Comparison of ENCODE assay signal across 20 cellular contexts in genomic region chr1:162384601-162385279, GRCh38. TPM values are rescaled to one million over a fixed set of nuclear protein-coding genes. Genes with fewer than 3 reads are reported as not detected.
"Had no signal": no experiment of that assay in that cellular context is flagged by ENCODE, and none has a peak within 500 bp of the region (broad histone marks: within the 10 kb centered on the region; RNA-seq: fewer than 3 reads in every experiment).

No MANE protein-coding gene starts in this region.

- ATAC-seq: activated CD4-positive, CD25-positive, alpha-beta regulatory T cell treated with anti-CD3 and anti-CD28 coated beads, Interleukin-2, amount 50 U/mL, for 24 hours; activated T-helper 17 cell treated with anti-CD3 and anti-CD28 coated beads, Interleukin-2, amount 50 U/mL, for 72 hours; pancreas; stimulated activated naive CD8-positive, alpha-beta T cell treated with anti-CD3 and anti-CD28 coated beads, Interleukin-15, amount 100 ng/mL, for 72 hours had no signal

- H3K36me3 ChIP-seq: pancreas, upper lobe of left lung had no signal

- H3K27ac Mint-ChIP-seq: activated T-helper 17 cell treated with anti-CD3 and anti-CD28 coated beads, Interleukin-2, amount 50 U/mL, for 72 hours had no signal

- H3K4me1 Mint-ChIP-seq: activated T-helper 17 cell treated with anti-CD3 and anti-CD28 coated beads, Interleukin-2, amount 50 U/mL, for 72 hours had no signal

- DNase-seq: activated naive CD4-positive, alpha-beta T cell treated with Interleukin-2 at 50 U/mL for 16 hours; anterior cingulate cortex; hippocampal formation; kidney glomerular epithelial cell; mesendoderm; pancreas; spleen; stimulated activated naive CD8-positive, alpha-beta T cell treated with anti-CD3 and anti-CD28 coated beads, Interleukin-15, amount 100 ng/mL, for 72 hours had no signal

- H3K4me1 ChIP-seq: esophagus muscularis mucosa, pancreas, sigmoid colon had no signal

- H3K27me3 ChIP-seq: pancreas, sigmoid colon, spleen, upper lobe of left lung had no signal

- H3K9me3 Mint-ChIP-seq: activated T-helper 17 cell treated with anti-CD3 and anti-CD28 coated beads, Interleukin-2, amount 50 U/mL, for 72 hours; stimulated activated naive CD8-positive, alpha-beta T cell treated with anti-CD3 and anti-CD28 coated beads, Interleukin-15, amount 100 ng/mL, for 72 hours had no signal

- H3K27ac ChIP-seq: esophagus muscularis mucosa, pancreas, sigmoid colon, spleen, upper lobe of left lung had no signal

- H3K4me3 ChIP-seq: esophagus muscularis mucosa, pancreas, sigmoid colon, spleen, upper lobe of left lung had no signal

- H3K4me3 Mint-ChIP-seq: activated T-helper 17 cell treated with anti-CD3 and anti-CD28 coated beads, Interleukin-2, amount 50 U/mL, for 72 hours; stimulated activated naive CD8-positive, alpha-beta T cell treated with anti-CD3 and anti-CD28 coated beads, Interleukin-15, amount 100 ng/mL, for 72 hours had no signal

- H3K9me3 ChIP-seq: esophagus muscularis mucosa, pancreas, sigmoid colon, spleen, upper lobe of left lung had no signal

RNA-seq across cellular contexts. Expression of gene C1orf226, which starts 3.2 kb away (rescaled TPM):
- total RNA-seq: activated T-helper 17 cell treated with anti-CD3 and anti-CD28 coated beads, Interleukin-2, amount 50 U/mL, for 72 hours had no signal

RNA-seq across cellular contexts. Expression of gene SPATA46, which starts 8.1 kb away (rescaled TPM):
- total RNA-seq: activated T-helper 17 cell treated with anti-CD3 and anti-CD28 coated beads, Interleukin-2, amount 50 U/mL, for 72 hours; bronchial epithelial cell; cerebellum; dermis microvascular lymphatic vessel endothelial cell; esophagus muscularis mucosa; glomerular endothelial cell; lower leg skin; pancreas; sigmoid colon; spleen; temporal lobe; upper lobe of left lung had no signal
- polyA plus RNA-seq: neural cell, pancreas, sigmoid colon, spleen had no signal

RNA-seq across cellular contexts. Expression of gene SH2D1B, which starts 27.2 kb away (rescaled TPM):
- total RNA-seq: activated T-helper 17 cell treated with anti-CD3 and anti-CD28 coated beads, Interleukin-2, amount 50 U/mL, for 72 hours; bronchial epithelial cell; cerebellum; dermis microvascular lymphatic vessel endothelial cell; glomerular endothelial cell; lower leg skin; sigmoid colon; temporal lobe had no signal
- polyA plus RNA-seq: neural cell, pancreas had no signal
